Comparison of ENCODE assay signal across 8 cellular contexts in genomic region chr5:154220625-154221024, GRCh38. TPM values are rescaled to one million over a fixed set of nuclear protein-coding genes. Genes with fewer than 3 reads are reported as not detected.
A peak's percentile ranks its signal among the peaks of the same experiment; 100 is the strongest.
DNase-seq lines count a peak whose midpoint lies in the region; ATAC-seq lines count a peak whose summit lies in the region.
"Had no signal": no experiment of that assay in that cellular context is flagged by ENCODE, and none has a peak within 500 bp of the region (broad histone marks: within the 10 kb centered on the region; RNA-seq: fewer than 3 reads in every experiment).

No MANE protein-coding gene starts in this region.

- H3K9me3 ChIP-seq in GM23248 (ENCODE audit: low read depth), result no peaks in the 10 kb centered on the region

- no peaks in the 10 kb centered on the region for H4K20me1 ChIP-seq in GM23248 (ENCODE audit: insufficient read depth)

- H3K9me2 ChIP-seq in GM23248 (ENCODE audit: insufficient read depth), result no peaks in the 10 kb centered on the region

- H3K27ac ChIP-seq in GM23248, result peak overlapping the region; percentile 93

- POLR2A ChIA-PET in T-cell (lab: Charles Lee), result interaction anchor here in 1 of 2 donors (1.5 kb wide), 1 partner anchor 23 kb away, joined by 7 read pairs; no protein-coding TSS in a partner anchor
- POLR2A ChIA-PET in activated CD8-positive, alpha-beta T cell treated with anti-CD3 and anti-CD28 coated beads, Interleukin-2, amount 10 ng/mL, durations not matched to agents 7 days and 5 days (lab: Charles Lee), result interaction anchor here (1.1 to 3.0 kb wide), 2 partner anchors 18 to 31 kb away, joined by 3 to 11 read pairs; partner anchors contain the start of gene GALNT10

- H3K9me3 Mint-ChIP-seq in T-cell, result no peaks in the 10 kb centered on the region
- no peaks in the 10 kb centered on the region for H3K9me3 Mint-ChIP-seq in stimulated activated memory B cell treated with anti-CD40 and anti-IgM and Interleukin-4, amounts not matched to agents 10 μg/mL and 1 μg/mL and 100 μg/mL, for 72 hours
- H3K9me3 Mint-ChIP-seq in activated CD8-positive, alpha-beta T cell treated with anti-CD3 and anti-CD28 coated beads, Interleukin-2, amount 10 ng/mL, durations not matched to agents 7 days and 5 days (ENCODE audit: insufficient read depth), result no peaks in the 10 kb centered on the region
- H3K9me3 Mint-ChIP-seq in activated T-cell treated with anti-CD3 and anti-CD28 coated beads, Interleukin-2, amount 50 U/mL, for 72 hours, result peaks cover under 1 to 2% of the 10 kb centered on the region in 2 donors

- H3F3A ChIP-seq in GM23248 (ENCODE audit: insufficient read depth), result peaks cover 57% of the 10 kb centered on the region

- ATAC-seq in T-cell (replicated peaks in 1 of 4) (no peak), HG03521 (IDR thresholded peaks at IDR 0.05; ENCODE audit: unreplicated experiment) (no peak)
- no peak for ATAC-seq in stimulated activated memory B cell treated with anti-CD40 and anti-IgM and Interleukin-4, amounts not matched to agents 10 μg/mL and 1 μg/mL and 100 μg/mL, for 72 hours
- no peak for ATAC-seq in activated CD8-positive, alpha-beta T cell treated with anti-CD3 and anti-CD28 coated beads, Interleukin-2, amount 10 ng/mL, durations not matched to agents 7 days and 5 days
- no peak for ATAC-seq in activated T-cell treated with anti-CD3 and anti-CD28 coated beads, Interleukin-2, amount 50 U/mL, for 72 hours (replicated peaks in 1 of 2)

- DNase-seq in GM23248, result peak; percentile 89
- no peak for DNase-seq in T-cell
- DNase-seq in fibroblast of peridontal ligament (ENCODE audit: extremely low read depth), result peak; percentile 68
- DNase-seq in activated CD8-positive, alpha-beta T cell treated with anti-CD3 and anti-CD28 coated beads, Interleukin-2, amount 10 ng/mL, durations not matched to agents 7 days and 5 days, result no peak
- DNase-seq in activated T-cell treated with anti-CD3 and anti-CD28 coated beads, Interleukin-2, amount 50 U/mL, for 72 hours, result no peak
- DNase-seq: stimulated activated CD4-positive, alpha-beta T cell treated with anti-CD3 and anti-CD28 coated beads, Interleukin-15, amount 100 ng/mL, for 24 hours had no signal

- peak overlapping the region; percentile 89 to 98 for H3K27ac Mint-ChIP-seq in T-cell
- H3K27ac Mint-ChIP-seq in stimulated activated memory B cell treated with anti-CD40 and anti-IgM and Interleukin-4, amounts not matched to agents 10 μg/mL and 1 μg/mL and 100 μg/mL, for 72 hours, result peak overlapping the region; percentile 80
- no peak overlapping the region for H3K27ac Mint-ChIP-seq in activated CD8-positive, alpha-beta T cell treated with anti-CD3 and anti-CD28 coated beads, Interleukin-2, amount 10 ng/mL, durations not matched to agents 7 days and 5 days
- no peak overlapping the region for H3K27ac Mint-ChIP-seq in activated T-cell treated with anti-CD3 and anti-CD28 coated beads, Interleukin-2, amount 50 U/mL, for 72 hours

- no peaks in the 10 kb centered on the region for H3K27me3 ChIP-seq in GM23248 (replicated peaks; ENCODE audit: insufficient read depth)

- H2AFZ ChIP-seq in GM23248, result peak overlapping the region; percentile 16; the same call in 1 of the 2 replicates

- H3K4me1 Mint-ChIP-seq in T-cell, result peaks cover 64 to 66% (median 65%) of the 10 kb centered on the region in 3 donors
- peaks cover 56% of the 10 kb centered on the region for H3K4me1 Mint-ChIP-seq in stimulated activated memory B cell treated with anti-CD40 and anti-IgM and Interleukin-4, amounts not matched to agents 10 μg/mL and 1 μg/mL and 100 μg/mL, for 72 hours
- H3K4me1 Mint-ChIP-seq in activated CD8-positive, alpha-beta T cell treated with anti-CD3 and anti-CD28 coated beads, Interleukin-2, amount 10 ng/mL, durations not matched to agents 7 days and 5 days (ENCODE audit: low read depth), result peaks cover 43% of the 10 kb centered on the region
- H3K4me1 Mint-ChIP-seq in activated T-cell treated with anti-CD3 and anti-CD28 coated beads, Interleukin-2, amount 50 U/mL, for 72 hours (ENCODE audit: low read depth), result peaks cover 55% of the 10 kb centered on the region

- H3K36me3 ChIP-seq in GM23248 (ENCODE audit: low read depth), result 0 out of 2 replicates have a peak, but pooled peaks cover 4% of the 10 kb centered on the region

- H3K79me2 ChIP-seq in GM23248 (ENCODE audit: insufficient read depth), result peaks cover 73% of the 10 kb centered on the region

- no peak overlapping the region for H3K4me3 ChIP-seq in GM23248

- H3K36me3 Mint-ChIP-seq in T-cell, result peaks cover 16% of the 10 kb centered on the region
- peaks cover 26% of the 10 kb centered on the region for H3K36me3 Mint-ChIP-seq in stimulated activated memory B cell treated with anti-CD40 and anti-IgM and Interleukin-4, amounts not matched to agents 10 μg/mL and 1 μg/mL and 100 μg/mL, for 72 hours
- H3K36me3 Mint-ChIP-seq in activated CD8-positive, alpha-beta T cell treated with anti-CD3 and anti-CD28 coated beads, Interleukin-2, amount 10 ng/mL, durations not matched to agents 7 days and 5 days (ENCODE audit: low read depth), result peaks cover 20% of the 10 kb centered on the region
- H3K36me3 Mint-ChIP-seq in activated T-cell treated with anti-CD3 and anti-CD28 coated beads, Interleukin-2, amount 50 U/mL, for 72 hours (ENCODE audit: insufficient read depth in 2 of 2), result peaks cover 6 to 12% of the 10 kb centered on the region in 2 donors

- CTCF ChIA-PET in T-cell (lab: Charles Lee), result interaction anchor here (0.6 to 1.9 kb wide), 5 partner anchors 23 to 175 kb away, joined by 3 to 8 read pairs (median 3); partner anchors contain the start of gene GALNT10 (in 1 of the 2)
- CTCF ChIA-PET in activated CD8-positive, alpha-beta T cell treated with anti-CD3 and anti-CD28 coated beads, Interleukin-2, amount 10 ng/mL, durations not matched to agents 7 days and 5 days (lab: Charles Lee), result interaction anchor here (1.1 kb wide), 1 partner anchor 30 kb away, joined by 5 read pairs; the partner anchor contains the start of gene GALNT10

- H3K9ac ChIP-seq in GM23248, result peak overlapping the region; percentile 75

- no peaks in the 10 kb centered on the region for H3K27me3 Mint-ChIP-seq in T-cell
- H3K27me3 Mint-ChIP-seq in stimulated activated memory B cell treated with anti-CD40 and anti-IgM and Interleukin-4, amounts not matched to agents 10 μg/mL and 1 μg/mL and 100 μg/mL, for 72 hours, result no peaks in the 10 kb centered on the region
- no peaks in the 10 kb centered on the region for H3K27me3 Mint-ChIP-seq in activated CD8-positive, alpha-beta T cell treated with anti-CD3 and anti-CD28 coated beads, Interleukin-2, amount 10 ng/mL, durations not matched to agents 7 days and 5 days (ENCODE audit: low read depth)
- H3K27me3 Mint-ChIP-seq in activated T-cell treated with anti-CD3 and anti-CD28 coated beads, Interleukin-2, amount 50 U/mL, for 72 hours (ENCODE audit: low read depth), result no peaks in the 10 kb centered on the region

- H3K4me1 ChIP-seq in GM23248 (ENCODE audit: insufficient read depth), result peaks cover 39% of the 10 kb centered on the region

- peak overlapping the region; percentile 62 for H3K4me2 ChIP-seq in GM23248 (ENCODE audit: unreplicated experiment)

- in situ Hi-C loops in GM23248 (cut with MboI), result no loop called here

- H3K4me3 Mint-ChIP-seq in T-cell, result no peak overlapping the region
- H3K4me3 Mint-ChIP-seq in stimulated activated memory B cell treated with anti-CD40 and anti-IgM and Interleukin-4, amounts not matched to agents 10 μg/mL and 1 μg/mL and 100 μg/mL, for 72 hours, result no peak overlapping the region
- H3K4me3 Mint-ChIP-seq in activated CD8-positive, alpha-beta T cell treated with anti-CD3 and anti-CD28 coated beads, Interleukin-2, amount 10 ng/mL, durations not matched to agents 7 days and 5 days, result no peak overlapping the region
- no peak overlapping the region for H3K4me3 Mint-ChIP-seq in activated T-cell treated with anti-CD3 and anti-CD28 coated beads, Interleukin-2, amount 50 U/mL, for 72 hours

RNA-seq across cellular contexts. Expression of gene GALNT10, which starts 30.1 kb away (rescaled TPM):
- 65.4 and 67.9 TPM in 2 replicates for total RNA-seq in GM23248 (2014; rRNA removed; shearing (Covaris generic))
- polyA plus RNA-seq in GM23248 (2016; fragmentation: Nextera tagmentation; extraction: Ambion mirVana), result 23.3 and 28.2 TPM in 2 replicates
- total RNA-seq in T-cell, result 10 to 100 TPM; 26.9 to 62.7 (median 40.8) TPM
- total RNA-seq in activated CD8-positive, alpha-beta T cell treated with anti-CD3 and anti-CD28 coated beads, Interleukin-2, amount 10 ng/mL, durations not matched to agents 7 days and 5 days, result 10 to 100 TPM; 21.6 to 23.7 TPM
- 10 to 100 TPM; 41.7 to 47.4 TPM for total RNA-seq in activated T-cell treated with anti-CD3 and anti-CD28 coated beads, Interleukin-2, amount 50 U/mL, for 72 hours

Comparison
In these comparisons a context has a peak if more than half of its experiments do, and no peak if none do; other contexts are left out.
1. DNase-seq: peak in GM23248 (single experiment) and fibroblast of peridontal ligament (single experiment); none in T-cell (0 of 34), activated CD8-positive, alpha-beta T cell treated with anti-CD3 and anti-CD28 coated beads, Interleukin-2, amount 10 ng/mL, durations not matched to agents 7 days and 5 days (single experiment) and activated T-cell treated with anti-CD3 and anti-CD28 coated beads, Interleukin-2, amount 50 U/mL, for 72 hours (0 of 2).
2. H3K27ac Mint-ChIP-seq: peak in T-cell (2 of 2) and stimulated activated memory B cell treated with anti-CD40 and anti-IgM and Interleukin-4, amounts not matched to agents 10 μg/mL and 1 μg/mL and 100 μg/mL, for 72 hours (single experiment); none in activated CD8-positive, alpha-beta T cell treated with anti-CD3 and anti-CD28 coated beads, Interleukin-2, amount 10 ng/mL, durations not matched to agents 7 days and 5 days (single experiment) and activated T-cell treated with anti-CD3 and anti-CD28 coated beads, Interleukin-2, amount 50 U/mL, for 72 hours (single experiment).